In genomic region chr18:21612125-21613100, GRCh38 we compare ENCODE assay signal across 1 cellular context.
TF ChIP-seq lines count a peak whose summit lies in the region.

TSS of gene SNRPD1 (plus strand) at chr18:21612314. CDS start at chr18:21612430, 116 bp downstream.

TF ChIP-seq in K562, 482 proteins besides CTCF, POLR2A, EP300 and RAD21 (continued from another document and continues in another):
- no peak for TF ChIP-seq ZMIZ1 (IDR thresholded peaks at IDR 0.05; ENCODE audit: low read depth in 2 of 2, low read length in 2 of 2)
- peak; percentile 93 for TF ChIP-seq HMGXB4 (CRISPR knock-in tag; IDR thresholded peaks at IDR 0.05)
- TF ChIP-seq GTF2A2 (tag; IDR thresholded peaks at IDR 0.05), result no peak
- no peak; the same call in 1 of the 2 replicates for TF ChIP-seq ZNF175 (CRISPR knock-in tag; IDR thresholded peaks at IDR 0.05; ENCODE audit: low read depth)
- TF ChIP-seq MAFF (IDR thresholded peaks at IDR 0.05; ENCODE audit: low read length), result no peak
- TF ChIP-seq LCOR (CRISPR knock-in tag; IDR thresholded peaks at IDR 0.05), result peak; percentile 68; the same call in 1 of the 2 replicates
- TF ChIP-seq MEF2D (tag; conservative IDR thresholded peaks at IDR 0.05; ENCODE audit: low read depth), result 0 out of 2 replicates have a peak, but pooled peaks have one; percentile 29
- no peak for TF ChIP-seq FOXA1 (IDR thresholded peaks at IDR 0.05; ENCODE audit: borderline replicate concordance)
- no peak for TF ChIP-seq MIER1 (IDR thresholded peaks at IDR 0.05; ENCODE audit: low read depth)
- TF ChIP-seq PATZ1 (CRISPR knock-in tag; IDR thresholded peaks at IDR 0.05; ENCODE audit: borderline replicate concordance), result no peak
- TF ChIP-seq EZH2 (IDR thresholded peaks at IDR 0.05; ENCODE audit: borderline replicate concordance, low read depth, low read length), result no peak
- peak; percentile 88 to 97 (median 93); a peak in 5 of 6 replicates for TF ChIP-seq ZBTB11 (CRISPR knock-in tag; IDR thresholded peaks at IDR 0.05)
- peak in 1 of 2 experiments; percentile 71; a peak in 2 of 4 replicates for TF ChIP-seq ZNF639 (CRISPR knock-in tag; conservative IDR thresholded peaks at IDR 0.05 in 1 of 2, IDR thresholded peaks at IDR 0.05 in 1 of 2)
- TF ChIP-seq SAFB2 (IDR thresholded peaks at IDR 0.05; ENCODE audit: borderline replicate concordance, low read depth, low read length, severe bottlenecking), result no peak
- peak; percentile 97 for TF ChIP-seq GABPA (tag; conservative IDR thresholded peaks at IDR 0.05; ENCODE audit: low read depth)
- peak; percentile 85 for TF ChIP-seq RB1 (IDR thresholded peaks at IDR 0.05; ENCODE audit: low read depth)
- peak; percentile 45 for TF ChIP-seq KAT2B (IDR thresholded peaks at IDR 0.05; ENCODE audit: low read depth, low read length)
- TF ChIP-seq LEF1 (IDR thresholded peaks at IDR 0.05), result no peak; the same call in 1 of the 2 replicates
- peak in 1 of 2 experiments; percentile 86; a peak in 2 of 4 replicates for TF ChIP-seq TRIM24 (IDR thresholded peaks at IDR 0.05)
- no peak for TF ChIP-seq ZNF76 (CRISPR knock-in tag; IDR thresholded peaks at IDR 0.05; ENCODE audit: borderline replicate concordance)
- TF ChIP-seq HNRNPH1 (optimal IDR thresholded peaks at IDR 0.05; ENCODE audit: low read depth, low read length), result no peak
- no peak for TF ChIP-seq ATF2 (CRISPR knock-in tag; IDR thresholded peaks at IDR 0.05)
- no peak for TF ChIP-seq KLF10 (CRISPR knock-in tag; IDR thresholded peaks at IDR 0.05)
- TF ChIP-seq ZBTB34 (CRISPR knock-in tag; IDR thresholded peaks at IDR 0.05), result no peak
- no peak for TF ChIP-seq KLF6 (CRISPR knock-in tag; IDR thresholded peaks at IDR 0.05; ENCODE audit: borderline replicate concordance)
- TF ChIP-seq TSC22D4 (tag; IDR thresholded peaks at IDR 0.05), result no peak
- TF ChIP-seq JUN (IDR thresholded peaks at IDR 0.05; ENCODE audit: borderline replicate concordance, low read depth, low read length), result peak; percentile 57; the same call in 1 of the 2 replicates
- 0 out of 2 replicates have a peak, but pooled peaks have one; percentile 34 for TF ChIP-seq JUN (CRISPR knock-in tag; IDR thresholded peaks at IDR 0.05; ENCODE audit: borderline replicate concordance)
- TF ChIP-seq ZNF12 (CRISPR knock-in tag; IDR thresholded peaks at IDR 0.05), result no peak
- TF ChIP-seq GTF2E2 (tag; IDR thresholded peaks at IDR 0.05), result no peak
- TF ChIP-seq ZBTB43 (CRISPR knock-in tag; IDR thresholded peaks at IDR 0.05), result no peak
- TF ChIP-seq TCF7L2 (IDR thresholded peaks at IDR 0.05; ENCODE audit: low read depth, low read length), result no peak
- no peak for TF ChIP-seq PTBP1 (IDR thresholded peaks at IDR 0.05; ENCODE audit: low read depth, low read length)
- TF ChIP-seq CHD1 (IDR thresholded peaks at IDR 0.05; ENCODE audit: low read length), result peak; percentile 36
- TF ChIP-seq ZNF644 (tag; IDR thresholded peaks at IDR 0.05; ENCODE audit: low read depth), result peak; percentile 26; the same call in 1 of the 2 replicates
- no peak for TF ChIP-seq ZC3H4 (CRISPR knock-in tag; IDR thresholded peaks at IDR 0.05; ENCODE audit: borderline replicate concordance)
- no peak for TF ChIP-seq TAL1 (IDR thresholded peaks at IDR 0.05)
- TF ChIP-seq NBN (IDR thresholded peaks at IDR 0.05; ENCODE audit: low read depth), result peak; percentile 75; the same call in 1 of the 2 replicates
- TF ChIP-seq MEIS2 (IDR thresholded peaks at IDR 0.05; ENCODE audit: partially characterized antibody), result peak; percentile 34
- no peak for TF ChIP-seq THRAP3 (IDR thresholded peaks at IDR 0.05; ENCODE audit: borderline replicate concordance)
- no peak for TF ChIP-seq NUFIP1 (IDR thresholded peaks at IDR 0.05; ENCODE audit: partially characterized antibody)
- TF ChIP-seq HMG20B (CRISPR knock-in tag; IDR thresholded peaks at IDR 0.05), result no peak
- TF ChIP-seq HBP1 (CRISPR knock-in tag; IDR thresholded peaks at IDR 0.05), result peak; percentile 98
- peak; percentile 19; the same call in 1 of the 2 replicates for TF ChIP-seq ARID1B (IDR thresholded peaks at IDR 0.05)
- TF ChIP-seq SIRT6 (IDR thresholded peaks at IDR 0.05; ENCODE audit: low read depth, low read length), result no peak
- TF ChIP-seq MCM2 (IDR thresholded peaks at IDR 0.05; ENCODE audit: low read depth), result no peak
